In genomic region chr22:17629167-17629489, GRCh38 we compare ENCODE assay signal across 8 cellular contexts. TPM values are rescaled to one million over a fixed set of nuclear protein-coding genes. Genes with fewer than 3 reads are reported as not detected.
DNase-seq lines count a peak whose midpoint lies in the region; ATAC-seq and TF ChIP-seq lines count a peak whose summit lies in the region.

No MANE protein-coding gene starts in this region.

- in situ Hi-C loops in GM13976 (cut with MboI; ENCODE audit: low sequenced_read_pairs, unreplicated experiment) = no loop called here

- peaks cover 6% of the 10 kb centered on the region for H3K4me1 Mint-ChIP-seq in T-helper 1 cell treated with Interleukin-12 subunit alpha and Interleukin-12 subunit beta and Interleukin-4 antibody, amounts not matched to agents 30 μg/mL and 1 μg/mL, for 36 hours (ENCODE audit: low read depth)

- no peaks in the 10 kb centered on the region for H3K9me3 Mint-ChIP-seq in T-helper 1 cell treated with Interleukin-12 subunit alpha and Interleukin-12 subunit beta and Interleukin-4 antibody, amounts not matched to agents 30 μg/mL and 1 μg/mL, for 36 hours

- peaks cover 29 to 50% of the 10 kb centered on the region in 2 donors for H3K4me1 ChIP-seq in adrenal gland (replicated peaks in 1 of 2)
- H3K4me1 ChIP-seq in testis = peaks cover 32% of the 10 kb centered on the region

- intact Hi-C loops in adrenal gland (cut with DNase I) (no loop called here), testis (cut with DNase I; ENCODE audit: low total_unique reads) (no loop called here)

- H3K27me3 ChIP-seq in adrenal gland = no peaks in the 10 kb centered on the region
- no peaks in the 10 kb centered on the region for H3K27me3 ChIP-seq in layer of hippocampus (ENCODE audit: control insufficient read depth, insufficient read depth, low read length)
- H3K27me3 ChIP-seq in testis = no peaks in the 10 kb centered on the region

- H3K4me3 Mint-ChIP-seq in T-helper 1 cell treated with Interleukin-12 subunit alpha and Interleukin-12 subunit beta and Interleukin-4 antibody, amounts not matched to agents 30 μg/mL and 1 μg/mL, for 36 hours = peak overlapping the region; percentile 98

- DNase-seq in T-helper 1 cell = no peak
- no peak for DNase-seq in adrenal gland
- DNase-seq in testis = no peak
- DNase-seq in GM13976 (ENCODE audit: low spot score) = no peak
- DNase-seq in dermis blood vessel endothelial cell = no peak

- H3K36me3 ChIP-seq in adrenal gland (replicated peaks in 1 of 2) (no peaks in the 10 kb centered on the region), testis (ENCODE audit: low read depth, missing control alignments) (no peaks in the 10 kb centered on the region)

- H3K4me3 ChIP-seq in adrenal gland = peak overlapping the region in 2 of 4 donors; percentile 86 to 99
- H3K4me3 ChIP-seq in testis = peak overlapping the region; percentile 91 to 93

- H3K27ac ChIP-seq in adrenal gland = peak overlapping the region; percentile 84 to 98 (median 94)
- H3K27ac ChIP-seq in layer of hippocampus (ENCODE audit: low read depth, low read length) = peak overlapping the region; percentile 88
- H3K27ac ChIP-seq in testis = peak overlapping the region; percentile 89 to 91

- H3K27me3 Mint-ChIP-seq in T-helper 1 cell treated with Interleukin-12 subunit alpha and Interleukin-12 subunit beta and Interleukin-4 antibody, amounts not matched to agents 30 μg/mL and 1 μg/mL, for 36 hours (ENCODE audit: low read depth) = no peaks in the 10 kb centered on the region

- TF ChIP-seq CTCF in adrenal gland (IDR thresholded peaks at IDR 0.05) (no peak), testis (IDR thresholded peaks at IDR 0.05) (no peak), GM13976 (IDR thresholded peaks at IDR 0.05; ENCODE audit: borderline replicate concordance, control extremely low read depth, extremely low read depth, insufficient read depth, missing control alignments) (no peak)

- peaks cover 1% of the 10 kb centered on the region for H3K36me3 Mint-ChIP-seq in T-helper 1 cell treated with Interleukin-12 subunit alpha and Interleukin-12 subunit beta and Interleukin-4 antibody, amounts not matched to agents 30 μg/mL and 1 μg/mL, for 36 hours (ENCODE audit: low read depth)

- TF ChIP-seq POLR2A in adrenal gland (IDR thresholded peaks at IDR 0.05) (no peak), testis (IDR thresholded peaks at IDR 0.05) (no peak)

- 0% methylated on average over 1 of the region's 1 CpG for WGBS in adrenal gland, 4 donors
- WGBS in testis, 2 donors = 0% methylated on average over 1 of the region's 1 CpG

- ATAC-seq in GM19463 (IDR thresholded peaks at IDR 0.05; ENCODE audit: unreplicated experiment) = no peak

- no peaks in the 10 kb centered on the region for H3K9me3 ChIP-seq in adrenal gland (replicated peaks in 1 of 3)
- no peaks in the 10 kb centered on the region for H3K9me3 ChIP-seq in testis

- peak overlapping the region; percentile 93 for H3K27ac Mint-ChIP-seq in T-helper 1 cell treated with Interleukin-12 subunit alpha and Interleukin-12 subunit beta and Interleukin-4 antibody, amounts not matched to agents 30 μg/mL and 1 μg/mL, for 36 hours

RNA-seq across cellular contexts. Expression of gene ATP6V1E1, which starts 0.6 kb away (rescaled TPM):
- total RNA-seq in adrenal gland = 100 to 1,000 TPM; 137 to 245 (median 184) TPM
- 100 to 1,000 TPM in 1 of 3 donors, 10 to 100 TPM in 2; 88.1 to 388 (median 91.5) TPM for polyA plus RNA-seq in adrenal gland
- 100 to 1,000 TPM; 130 to 160 TPM for total RNA-seq in testis
- polyA plus RNA-seq in testis (ENCODE audit: insufficient read depth, low read depth, low replicate concordance) = 146 TPM
- 139 and 140 TPM in 2 replicates for total RNA-seq in dermis blood vessel endothelial cell

RNA-seq across cellular contexts. Expression of gene BCL2L13, which starts 9.4 kb away (rescaled TPM):
- total RNA-seq in adrenal gland (100 to 1,000 TPM in 4 of 8 donors, 10 to 100 TPM in 4; 64.7 to 142 (median 100) TPM), testis (10 to 100 TPM; 74.1 to 80.2 TPM), dermis blood vessel endothelial cell (42.0 and 55.6 TPM in 2 replicates)
- polyA plus RNA-seq in adrenal gland (10 to 100 TPM; 30.9 to 81.4 (median 39.1) TPM), testis (ENCODE audit: insufficient read depth, low read depth, low replicate concordance) (60.1 TPM)
